8 cellular contexts compared by ENCODE assay signal in the genomic region with DNA sequence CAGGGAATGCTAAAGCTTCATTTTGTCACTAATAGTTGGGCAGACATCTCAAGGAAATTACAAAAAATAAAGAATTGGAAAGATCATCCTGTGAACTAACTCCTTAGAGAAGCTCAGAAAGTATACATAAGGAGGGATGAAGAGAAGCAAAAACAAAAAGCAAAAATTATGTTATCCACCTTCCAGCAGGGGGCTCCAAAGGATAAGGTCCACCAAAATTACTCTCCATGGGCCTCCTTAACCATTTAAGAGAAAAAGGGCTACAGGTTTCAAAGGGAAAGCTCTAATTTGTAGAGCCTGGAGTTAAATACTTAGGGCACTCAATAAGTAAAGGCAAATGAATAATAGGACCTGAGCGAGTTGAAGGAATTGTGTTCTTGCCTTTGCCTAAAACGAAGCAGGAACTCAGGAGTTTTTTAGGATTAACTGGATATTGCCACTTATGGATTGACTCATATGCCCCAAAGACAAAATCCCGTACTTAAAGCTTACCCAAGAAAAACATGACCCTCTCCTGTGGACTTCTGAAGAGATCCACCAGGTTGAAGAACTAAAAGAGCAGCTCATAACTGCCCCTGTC.
DNase-seq lines count a peak whose midpoint lies in the region; ATAC-seq and TF ChIP-seq lines count a peak whose summit lies in the region.

No MANE protein-coding gene starts in this region.

- CTCF ChIA-PET in activated CD8-positive, alpha-beta T cell treated with anti-CD3 and anti-CD28 coated beads for 36 hours (lab: Charles Lee): interaction anchor here (1.1 to 1.7 kb wide), 6 partner anchors 9 to 1099 kb away, joined by 3 to 8 read pairs (median 3); no protein-coding TSS in a partner anchor
- CTCF ChIA-PET in activated CD8-positive, alpha-beta T cell treated with anti-CD3 and anti-CD28 coated beads, Interleukin-2, amount 10 ng/mL, durations not matched to agents 7 days and 5 days (lab: Charles Lee): interaction anchor here (0.7 to 1.7 kb wide), 3 partner anchors 10 to 410 kb away, joined by 3 to 7 read pairs (median 4); no protein-coding TSS in a partner anchor

- no peaks in the 10 kb centered on the region for H3K36me3 Mint-ChIP-seq in activated CD8-positive, alpha-beta T cell treated with anti-CD3 and anti-CD28 coated beads for 36 hours (ENCODE audit: low read depth)
- H3K36me3 Mint-ChIP-seq in activated CD8-positive, alpha-beta T cell treated with anti-CD3 and anti-CD28 coated beads, Interleukin-2, amount 10 ng/mL, durations not matched to agents 7 days and 5 days (ENCODE audit: low read depth): no peaks in the 10 kb centered on the region

- H3K27me3 Mint-ChIP-seq in activated CD8-positive, alpha-beta T cell treated with anti-CD3 and anti-CD28 coated beads for 36 hours: no peaks in the 10 kb centered on the region
- no peaks in the 10 kb centered on the region for H3K27me3 Mint-ChIP-seq in activated CD8-positive, alpha-beta T cell treated with anti-CD3 and anti-CD28 coated beads, Interleukin-2, amount 10 ng/mL, durations not matched to agents 7 days and 5 days (ENCODE audit: low read depth)

- POLR2A ChIA-PET in activated CD8-positive, alpha-beta T cell treated with anti-CD3 and anti-CD28 coated beads for 36 hours (lab: Charles Lee): no interaction called here
- POLR2A ChIA-PET in activated CD8-positive, alpha-beta T cell treated with anti-CD3 and anti-CD28 coated beads, Interleukin-2, amount 10 ng/mL, durations not matched to agents 7 days and 5 days (lab: Charles Lee): no interaction called here

- H3K4me3 Mint-ChIP-seq in activated CD8-positive, alpha-beta T cell treated with anti-CD3 and anti-CD28 coated beads for 36 hours: no peak overlapping the region
- no peak overlapping the region for H3K4me3 Mint-ChIP-seq in activated CD8-positive, alpha-beta T cell treated with anti-CD3 and anti-CD28 coated beads, Interleukin-2, amount 10 ng/mL, durations not matched to agents 7 days and 5 days

- H3K9me3 Mint-ChIP-seq in activated CD8-positive, alpha-beta T cell treated with anti-CD3 and anti-CD28 coated beads for 36 hours: peaks cover 9% of the 10 kb centered on the region
- no peaks in the 10 kb centered on the region for H3K9me3 Mint-ChIP-seq in activated CD8-positive, alpha-beta T cell treated with anti-CD3 and anti-CD28 coated beads, Interleukin-2, amount 10 ng/mL, durations not matched to agents 7 days and 5 days (ENCODE audit: insufficient read depth)

- no peak for ATAC-seq in activated CD8-positive, alpha-beta T cell treated with anti-CD3 and anti-CD28 coated beads for 36 hours
- ATAC-seq in activated CD8-positive, alpha-beta T cell treated with anti-CD3 and anti-CD28 coated beads, Interleukin-2, amount 10 ng/mL, durations not matched to agents 7 days and 5 days: no peak
- ATAC-seq in GM18511 (IDR thresholded peaks at IDR 0.05; ENCODE audit: unreplicated experiment) (no peak), GM18520 (IDR thresholded peaks at IDR 0.05; ENCODE audit: unreplicated experiment) (no peak)

- intact Hi-C loops in activated CD8-positive, alpha-beta T cell treated with anti-CD3 and anti-CD28 coated beads for 36 hours (cut with micrococcal nuclease): no loop called here

- DNase-seq in activated CD8-positive, alpha-beta T cell treated with anti-CD3 and anti-CD28 coated beads for 36 hours: no peak
- no peak for DNase-seq in activated CD8-positive, alpha-beta T cell treated with anti-CD3 and anti-CD28 coated beads, Interleukin-2, amount 10 ng/mL, durations not matched to agents 7 days and 5 days
- peak; percentile 10 for DNase-seq in NCI-H1105 (lab: John Stamatoyannopoulos, UW)
- DNase-seq in astrocyte of the spinal cord (ENCODE audit: low read depth, low spot score): peak; percentile 53
- peak; percentile 31 for DNase-seq in midbrain (lab: John Stamatoyannopoulos, UW)
- DNase-seq in ureter (ENCODE audit: low spot score): no peak

- no peak overlapping the region for H3K4me3 ChIP-seq in astrocyte of the spinal cord (ENCODE audit: low read depth, low read length)

- in situ Hi-C loops in astrocyte of the spinal cord (cut with HindIII; ENCODE audit: low sequenced_read_pairs): no loop called here

- H3K27ac Mint-ChIP-seq in activated CD8-positive, alpha-beta T cell treated with anti-CD3 and anti-CD28 coated beads for 36 hours: no peak overlapping the region
- no peak overlapping the region for H3K27ac Mint-ChIP-seq in activated CD8-positive, alpha-beta T cell treated with anti-CD3 and anti-CD28 coated beads, Interleukin-2, amount 10 ng/mL, durations not matched to agents 7 days and 5 days

- peak; percentile 54 for TF ChIP-seq CTCF in activated CD8-positive, alpha-beta T cell treated with anti-CD3 and anti-CD28 coated beads for 36 hours (IDR thresholded peaks at IDR 0.05)
- TF ChIP-seq CTCF in astrocyte of the spinal cord (IDR thresholded peaks at IDR 0.05; ENCODE audit: low read depth, low read length): peak; percentile 55

- no peaks in the 10 kb centered on the region for H3K4me1 Mint-ChIP-seq in activated CD8-positive, alpha-beta T cell treated with anti-CD3 and anti-CD28 coated beads for 36 hours (ENCODE audit: low read depth)
- no peaks in the 10 kb centered on the region for H3K4me1 Mint-ChIP-seq in activated CD8-positive, alpha-beta T cell treated with anti-CD3 and anti-CD28 coated beads, Interleukin-2, amount 10 ng/mL, durations not matched to agents 7 days and 5 days (ENCODE audit: low read depth)

Comparison
In these comparisons a context has a peak if more than half of its experiments do, and no peak if none do; other contexts are left out.
1. DNase-seq: peak in NCI-H1105 (single experiment), astrocyte of the spinal cord (single experiment) and midbrain (single experiment); none in activated CD8-positive, alpha-beta T cell treated with anti-CD3 and anti-CD28 coated beads for 36 hours (single experiment), activated CD8-positive, alpha-beta T cell treated with anti-CD3 and anti-CD28 coated beads, Interleukin-2, amount 10 ng/mL, durations not matched to agents 7 days and 5 days (single experiment) and ureter (single experiment).